18 cellular contexts compared by ENCODE assay signal in the genomic region with DNA sequence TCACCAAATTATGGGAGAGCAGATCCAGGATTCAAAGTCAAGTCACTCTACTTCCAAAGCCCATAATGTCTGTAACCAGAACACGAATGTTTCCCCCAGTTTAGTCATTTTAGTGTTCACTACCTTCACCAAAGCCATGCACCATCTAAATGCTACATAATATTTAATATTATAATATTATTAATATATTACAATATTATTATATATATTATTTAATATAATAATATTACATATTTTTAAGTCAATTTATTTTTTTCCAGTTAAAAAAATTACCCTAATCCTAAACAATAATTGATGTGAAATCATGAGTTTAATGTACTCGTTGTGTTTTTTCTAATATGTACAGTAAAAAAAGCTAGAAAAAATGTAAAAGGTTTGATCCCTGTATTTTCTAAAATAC.
"Had no signal": no experiment of that assay in that cellular context is flagged by ENCODE, and none has a peak within 500 bp of the region (broad histone marks: within the 10 kb centered on the region; RNA-seq: fewer than 3 reads in every experiment).

No MANE protein-coding gene starts in this region.

- H3K4me3 ChIP-seq: SJSA1, SK-N-MC had no signal

- H3K9ac ChIP-seq: KMS-11 had no signal

- H3K27ac ChIP-seq: KMS-11, SJSA1, SK-N-MC had no signal

- H3K36me3 ChIP-seq: SJSA1 had no signal

- DNase-seq: MM.1S, MV-4-11, NCI-H1048, NCI-H1105, NCI-H1436 treated with DMSO at 0.1 percent for 48 hours, NCI-H1694, NCI-H1930, NCI-H2081, NCI-H2107, NCI-H2227 treated with DMSO at 0.1 percent for 48 hours, NCI-H524, NCI-H69, NCI-H774, SHP77 treated with DMSO at 0.1 percent for 48 hours had no signal

- H3K4me2 ChIP-seq: KMS-11 had no signal

- FAIRE-seq: HepG2 had no signal

- H3K9me3 ChIP-seq: SJSA1 had no signal

- H3K27me3 ChIP-seq: SJSA1 had no signal
